In the genomic region with DNA sequence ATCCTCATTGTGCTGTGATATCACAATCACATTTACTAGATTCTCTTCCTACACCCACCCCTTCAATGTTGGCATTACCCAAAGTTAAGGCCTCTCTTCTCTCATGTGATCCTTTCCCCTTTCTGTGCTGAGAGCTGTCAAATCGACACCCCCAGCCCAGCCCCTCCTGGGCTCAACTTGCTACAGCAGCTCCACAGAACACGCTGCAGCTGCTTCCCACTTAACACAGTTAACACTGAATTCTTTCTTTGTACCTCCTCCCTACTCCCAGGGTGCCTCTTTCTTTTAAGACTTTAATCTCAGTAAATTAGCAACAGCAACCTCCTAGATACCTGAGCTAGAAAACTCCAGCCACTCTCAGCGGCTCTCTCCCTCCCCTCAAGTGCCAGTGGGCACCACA, we compare ENCODE assay signal across 27 cellular contexts.
"Had no signal": no experiment of that assay in that cellular context is flagged by ENCODE, and none has a peak within 500 bp of the region (broad histone marks: within the 10 kb centered on the region; RNA-seq: fewer than 3 reads in every experiment).

No MANE protein-coding gene starts in this region.

- H3K36me3 Mint-ChIP-seq: activated naive CD8-positive, alpha-beta T cell; natural killer cell had no signal

- H3K4me1 ChIP-seq: adrenal gland, ascending aorta, prostate gland, upper lobe of left lung had no signal

- H3K9me3 ChIP-seq: adrenal gland, ascending aorta, left ventricle myocardium inferior, neutrophil, ovary, prostate gland, thoracic aorta, upper lobe of left lung had no signal

- H3K4me3 Mint-ChIP-seq: activated naive CD8-positive, alpha-beta T cell; natural killer cell; T-helper 2 cell treated with Interferon-gamma antibody and Interleukin-4, amounts not matched to agents 5 μg/mL and 100 μg/mL, for 36 hours had no signal

- H3K27me3 ChIP-seq: adrenal gland, ascending aorta, ovary, upper lobe of left lung had no signal

- ATAC-seq: esophagus mucosa, natural killer cell, right cardiac atrium had no signal

- DNase-seq: activated CD4-positive, alpha-beta T cell treated with anti-CD3 and anti-CD28 coated beads for 1 hour; activated gamma-delta T cell treated with Interleukin-2 at 50 U/mL for 16 hours; activated T-cell treated with anti-CD3 and anti-CD28 coated beads, Interleukin-2, amount 50 U/mL, for 1 hour; adrenal gland; central memory CD4-positive, alpha-beta T cell; dermis blood vessel endothelial cell; effector CD8-positive, alpha-beta T cell; foreskin melanocyte; glutamatergic neuron; hippocampal formation; left ventricle myocardium inferior; midbrain; natural killer cell; ovary; right cardiac atrium; stimulated activated CD4-positive, alpha-beta T cell treated with anti-CD3 and anti-CD28 coated beads, Interleukin-4, amount 100 ng/mL, for 24 hours; stimulated activated naive CD4-positive, alpha-beta T cell treated with Interleukin-2 at 50 U/mL for 16 hours; upper lobe of left lung; WERI-Rb-1 had no signal

- H3K4me3 ChIP-seq: adrenal gland, ascending aorta, left ventricle myocardium inferior, ovary, prostate gland, thoracic aorta, upper lobe of left lung had no signal

- H3K27ac Mint-ChIP-seq: activated naive CD8-positive, alpha-beta T cell; natural killer cell; T-helper 2 cell treated with Interferon-gamma antibody and Interleukin-4, amounts not matched to agents 5 μg/mL and 100 μg/mL, for 36 hours had no signal

- H3K36me3 ChIP-seq: adrenal gland, ascending aorta, left ventricle myocardium inferior, neutrophil, ovary, prostate gland, thoracic aorta, upper lobe of left lung, WERI-Rb-1 had no signal

- FAIRE-seq: endothelial cell of umbilical vein had no signal

- H3K4me1 Mint-ChIP-seq: natural killer cell had no signal

- H3K27ac ChIP-seq: adrenal gland, ascending aorta, left ventricle myocardium inferior, neutrophil, ovary, prostate gland, thoracic aorta, upper lobe of left lung, WERI-Rb-1 had no signal
